Comparison of ENCODE assay signal across 9 cellular contexts in the genomic region with DNA sequence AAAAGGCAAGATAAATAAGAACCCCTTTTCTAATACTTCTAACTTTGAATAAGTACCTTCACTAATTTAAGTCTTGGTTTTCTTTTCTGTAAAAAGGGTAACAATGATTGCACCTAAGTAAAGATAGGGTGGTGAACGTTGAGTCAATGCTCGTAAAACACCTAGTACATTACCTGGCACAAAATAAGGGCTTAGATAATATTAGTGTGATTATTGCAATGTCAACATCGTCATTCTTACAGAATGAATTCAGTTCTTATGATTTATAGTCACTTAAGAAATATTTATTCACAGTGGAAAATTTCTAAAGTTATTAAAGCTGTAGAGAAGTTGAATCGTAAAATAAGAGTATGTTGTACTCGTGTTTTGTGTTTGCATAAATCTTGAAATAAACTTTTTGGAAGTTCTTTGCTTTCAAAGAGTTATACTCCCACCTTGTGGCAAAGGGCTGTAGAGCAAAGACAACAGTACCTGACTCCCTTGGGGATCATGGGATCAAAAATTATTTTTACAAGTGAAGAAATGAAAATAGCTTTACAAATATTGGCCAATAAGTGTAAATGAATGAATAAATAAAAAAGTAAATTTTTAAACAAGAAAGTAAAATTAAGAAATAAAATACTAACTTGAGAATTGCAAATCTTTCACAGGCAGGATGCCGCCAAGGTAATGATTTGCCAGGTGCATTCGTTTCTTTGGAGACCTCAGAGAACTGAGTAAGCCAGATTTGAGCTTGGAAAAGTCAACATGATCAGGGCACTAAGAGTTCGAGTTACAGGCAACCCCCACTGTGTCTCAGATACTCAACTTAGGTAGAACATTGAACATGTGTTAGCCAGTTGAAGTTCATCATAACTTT.
DNase-seq lines count a peak whose midpoint lies in the region; ATAC-seq and TF ChIP-seq lines count a peak whose summit lies in the region.
"Had no signal": no experiment of that assay in that cellular context is flagged by ENCODE, and none has a peak within 500 bp of the region (broad histone marks: within the 10 kb centered on the region; RNA-seq: fewer than 3 reads in every experiment).

No MANE protein-coding gene starts in this region.

- H3K36me3 Mint-ChIP-seq in brain (no peaks in the 10 kb centered on the region), mesothelial cell of epicardium (no peaks in the 10 kb centered on the region)
- H3K36me3 Mint-ChIP-seq: activated naive CD8-positive, alpha-beta T cell treated with anti-CD3 and anti-CD28 coated beads, Interleukin-2, amount 10 ng/mL, durations not matched to agents 7 days and 5 days had no signal

- peaks cover 11% of the 10 kb centered on the region for H3K4me1 Mint-ChIP-seq in brain
- no peaks in the 10 kb centered on the region for H3K4me1 Mint-ChIP-seq in mesothelial cell of epicardium
- H3K4me1 Mint-ChIP-seq: activated naive CD8-positive, alpha-beta T cell treated with anti-CD3 and anti-CD28 coated beads, Interleukin-2, amount 10 ng/mL, durations not matched to agents 7 days and 5 days had no signal

- no peaks in the 10 kb centered on the region for H3K9me3 Mint-ChIP-seq in brain
- H3K9me3 Mint-ChIP-seq in mesothelial cell of epicardium = no peaks in the 10 kb centered on the region
- H3K9me3 Mint-ChIP-seq: activated naive CD8-positive, alpha-beta T cell treated with anti-CD3 and anti-CD28 coated beads, Interleukin-2, amount 10 ng/mL, durations not matched to agents 7 days and 5 days had no signal

- H3K27ac Mint-ChIP-seq in brain (no peak overlapping the region), mesothelial cell of epicardium (no peak overlapping the region)
- H3K27ac Mint-ChIP-seq: activated naive CD8-positive, alpha-beta T cell treated with anti-CD3 and anti-CD28 coated beads, Interleukin-2, amount 10 ng/mL, durations not matched to agents 7 days and 5 days had no signal

- ATAC-seq in GM18870 (IDR thresholded peaks at IDR 0.05; ENCODE audit: unreplicated experiment) (no peak), GM21423 (IDR thresholded peaks at IDR 0.05; ENCODE audit: unreplicated experiment) (no peak)
- no peak for ATAC-seq in activated CD4-positive, CD25-positive, alpha-beta regulatory T cell treated with anti-CD3 and anti-CD28 coated beads, Interleukin-2, amount 50 U/mL, for 24 hours

- H3K27me3 Mint-ChIP-seq in brain = no peaks in the 10 kb centered on the region
- H3K27me3 Mint-ChIP-seq in mesothelial cell of epicardium (ENCODE audit: low read depth) = no peaks in the 10 kb centered on the region
- H3K27me3 Mint-ChIP-seq: activated naive CD8-positive, alpha-beta T cell treated with anti-CD3 and anti-CD28 coated beads, Interleukin-2, amount 10 ng/mL, durations not matched to agents 7 days and 5 days had no signal

- H3K4me3 Mint-ChIP-seq in brain (no peak overlapping the region), mesothelial cell of epicardium (no peak overlapping the region)
- H3K4me3 Mint-ChIP-seq: activated naive CD8-positive, alpha-beta T cell treated with anti-CD3 and anti-CD28 coated beads, Interleukin-2, amount 10 ng/mL, durations not matched to agents 7 days and 5 days had no signal

- TF ChIP-seq CTCF in GM12874 (IDR thresholded peaks at IDR 0.05; ENCODE audit: insufficient read depth, low read depth, low read length) (peak; percentile 44; the same call in 1 of the 2 replicates), brain (conservative IDR thresholded peaks at IDR 0.05) (peak; percentile 75 to 91), mesothelial cell of epicardium (IDR thresholded peaks at IDR 0.05; ENCODE audit: unreplicated experiment) (peak; percentile 75)

- DNase-seq in A172 (ENCODE audit: low spot score) (peak; percentile 28), NCI-H446 treated with DMSO at 0.1 percent for 48 hours (lab: John Stamatoyannopoulos, UW) (peak; percentile 23), mesothelial cell of epicardium (ENCODE audit: low spot score in 2 of 2, unreplicated experiment in 2 of 2) (no peak)
- DNase-seq: activated naive CD8-positive, alpha-beta T cell treated with anti-CD3 and anti-CD28 coated beads, Interleukin-2, amount 10 ng/mL, durations not matched to agents 7 days and 5 days had no signal

Comparison
In these comparisons a context has a peak if more than half of its experiments do, and no peak if none do; other contexts are left out.
1. DNase-seq: peak in A172 (single experiment) and NCI-H446 treated with DMSO at 0.1 percent for 48 hours (single experiment); none in mesothelial cell of epicardium (0 of 2).
2. Peak in every context shown above with its lines, with median percentiles within 50 percentile points of each other: CTCF ChIP-seq.